In genomic region chr3:50323092-50323600, GRCh38 we compare ENCODE assay signal across 13 cellular contexts. TPM values are rescaled to one million over a fixed set of nuclear protein-coding genes. Genes with fewer than 3 reads are reported as not detected.
DNase-seq lines count a peak whose midpoint lies in the region; ATAC-seq and TF ChIP-seq lines count a peak whose summit lies in the region.
"Had no signal": no experiment of that assay in that cellular context is flagged by ENCODE, and none has a peak within 500 bp of the region (broad histone marks: within the 10 kb centered on the region; RNA-seq: fewer than 3 reads in every experiment).

No MANE protein-coding gene starts in this region.

- intact Hi-C loops in upper lobe of right lung (cut with DNase I) = no loop called here
- intact Hi-C loops in Calu3 (cut with micrococcal nuclease; ENCODE audit: unreplicated experiment) = loop anchor here (10.0 kb wide), 1 partner anchor 48 kb away; the partner anchor contains the start of gene LSMEM2

- CTCF ChIA-PET in Calu3 (lab: Charles Lee) = no interaction called here

- H3K9me3 Mint-ChIP-seq in activated naive CD8-positive, alpha-beta T cell (ENCODE audit: low read depth) = no peaks in the 10 kb centered on the region
- no peaks in the 10 kb centered on the region for H3K9me3 Mint-ChIP-seq in activated naive CD8-positive, alpha-beta T cell treated with anti-CD3 and anti-CD28 coated beads, Interleukin-2, amount 50 U/mL, for 24 hours
- H3K9me3 Mint-ChIP-seq in naive B cell = no peaks in the 10 kb centered on the region
- H3K9me3 Mint-ChIP-seq in Calu3 (ENCODE audit: low read depth, unreplicated experiment) = no peaks in the 10 kb centered on the region

- H3K27ac Mint-ChIP-seq in activated naive CD8-positive, alpha-beta T cell = peak overlapping the region; percentile 80
- H3K27ac Mint-ChIP-seq in activated naive CD8-positive, alpha-beta T cell treated with anti-CD3 and anti-CD28 coated beads, Interleukin-2, amount 50 U/mL, for 24 hours = no peak overlapping the region
- H3K27ac Mint-ChIP-seq in naive B cell = peak overlapping the region in 3 of 6 donors; percentile 57 to 69 (median 66)
- H3K27ac Mint-ChIP-seq in Calu3 (ENCODE audit: unreplicated experiment) = no peak overlapping the region

- H3K36me3 ChIP-seq in duodenal mucosa (ENCODE audit: control insufficient read depth in 1 of 2, insufficient read depth in 2 of 2, low read length in 2 of 2) = peaks cover 10 to 26% of the 10 kb centered on the region in 2 donors
- H3K36me3 ChIP-seq in upper lobe of right lung = peaks cover 26% of the 10 kb centered on the region

- TF ChIP-seq CTCF in upper lobe of right lung (IDR thresholded peaks at IDR 0.05) (no peak), Calu3 (IDR thresholded peaks at IDR 0.05; ENCODE audit: unreplicated experiment) (no peak)

- peak overlapping the region; percentile 43 to 93 for H3K9ac ChIP-seq in duodenal mucosa (ENCODE audit: low read depth in 1 of 2, low read length in 2 of 2)

- no peak overlapping the region for H3K4me3 Mint-ChIP-seq in activated naive CD8-positive, alpha-beta T cell
- H3K4me3 Mint-ChIP-seq in activated naive CD8-positive, alpha-beta T cell treated with anti-CD3 and anti-CD28 coated beads, Interleukin-2, amount 50 U/mL, for 24 hours = no peak overlapping the region
- H3K4me3 Mint-ChIP-seq in naive B cell = peak overlapping the region; percentile 15 to 88 (median 64)
- H3K4me3 Mint-ChIP-seq in Calu3 (ENCODE audit: low read depth, unreplicated experiment) = no peak overlapping the region

- no peaks in the 10 kb centered on the region for H3K9me3 ChIP-seq in duodenal mucosa (ENCODE audit: control insufficient read depth in 1 of 2, low read length in 2 of 2)
- H3K9me3 ChIP-seq in upper lobe of right lung = no peaks in the 10 kb centered on the region
- H3K9me3 ChIP-seq: BE2C had no signal

- no peak for DNase-seq in activated naive CD8-positive, alpha-beta T cell treated with anti-CD3 and anti-CD28 coated beads, Interleukin-2, amount 50 U/mL, for 24 hours
- DNase-seq in naive B cell (no peak), upper lobe of right lung (no peak), Calu3 (no peak), NCI-H1048 (lab: John Stamatoyannopoulos, UW) (no peak), GOT3 (lab: John Stamatoyannopoulos, UW) (no peak)
- DNase-seq: activated T-cell treated with anti-CD3 and anti-CD28 coated beads, Interleukin-2, amount 50 U/mL, for 1 hour; BE2C; RPMI8226; stimulated activated naive CD4-positive, alpha-beta T cell treated with Interleukin-2 at 50 U/mL for 16 hours had no signal

- H3K27me3 Mint-ChIP-seq in activated naive CD8-positive, alpha-beta T cell = no peaks in the 10 kb centered on the region
- H3K27me3 Mint-ChIP-seq in activated naive CD8-positive, alpha-beta T cell treated with anti-CD3 and anti-CD28 coated beads, Interleukin-2, amount 50 U/mL, for 24 hours = no peaks in the 10 kb centered on the region
- no peaks in the 10 kb centered on the region for H3K27me3 Mint-ChIP-seq in naive B cell
- H3K27me3 Mint-ChIP-seq in Calu3 (ENCODE audit: unreplicated experiment) = no peaks in the 10 kb centered on the region

- H3K4me3 ChIP-seq in duodenal mucosa (ENCODE audit: low read depth in 1 of 2, low read length in 2 of 2) = peak overlapping the region in 1 of 2 donors; percentile 83
- H3K4me3 ChIP-seq in upper lobe of right lung = peak overlapping the region; percentile 66

- H3K36me3 Mint-ChIP-seq in activated naive CD8-positive, alpha-beta T cell = no peaks in the 10 kb centered on the region
- peaks cover 2% of the 10 kb centered on the region for H3K36me3 Mint-ChIP-seq in activated naive CD8-positive, alpha-beta T cell treated with anti-CD3 and anti-CD28 coated beads, Interleukin-2, amount 50 U/mL, for 24 hours (ENCODE audit: low read depth)
- H3K36me3 Mint-ChIP-seq in naive B cell = no peaks in the 10 kb centered on the region
- peaks cover 43% of the 10 kb centered on the region for H3K36me3 Mint-ChIP-seq in Calu3 (ENCODE audit: insufficient read depth, unreplicated experiment)

- no TSS peak for BruUV-seq in Calu3 (replicated peaks; lab: Mats Ljungman, UMichigan)

- H3K27ac ChIP-seq in duodenal mucosa (ENCODE audit: low read depth, low read length) (peak overlapping the region; percentile 93), upper lobe of right lung (peak overlapping the region; percentile 98)

- H3K4me1 ChIP-seq in duodenal mucosa (ENCODE audit: control insufficient read depth in 1 of 2, insufficient read depth in 2 of 2, low read length in 2 of 2) = peaks cover 54 to 71% of the 10 kb centered on the region in 2 donors
- peaks cover 60% of the 10 kb centered on the region for H3K4me1 ChIP-seq in upper lobe of right lung

- H3K27me3 ChIP-seq in duodenal mucosa (ENCODE audit: control insufficient read depth in 1 of 2, insufficient read depth in 2 of 2, low read length in 2 of 2) (no peaks in the 10 kb centered on the region), upper lobe of right lung (no peaks in the 10 kb centered on the region)
- H3K27me3 ChIP-seq: BE2C had no signal

- ATAC-seq in activated naive CD8-positive, alpha-beta T cell treated with anti-CD3 and anti-CD28 coated beads, Interleukin-2, amount 50 U/mL, for 24 hours = no peak
- ATAC-seq in naive B cell (ENCODE audit: low read depth in 2 of 2) = no peak
- no peak for ATAC-seq in upper lobe of right lung

- H3K4me1 Mint-ChIP-seq in activated naive CD8-positive, alpha-beta T cell (ENCODE audit: low read depth) = peaks cover 34% of the 10 kb centered on the region
- peaks cover 33% of the 10 kb centered on the region for H3K4me1 Mint-ChIP-seq in activated naive CD8-positive, alpha-beta T cell treated with anti-CD3 and anti-CD28 coated beads, Interleukin-2, amount 50 U/mL, for 24 hours
- H3K4me1 Mint-ChIP-seq in naive B cell (peaks cover 36 to 57% (median 51%) of the 10 kb centered on the region in 3 donors), Calu3 (ENCODE audit: low read depth, unreplicated experiment) (no peaks in the 10 kb centered on the region)

RNA-seq across cellular contexts. Expression of gene HYAL2, which starts 0.6 kb away (rescaled TPM):
- polyA plus RNA-seq in naive B cell (ENCODE audit: low read depth in 6 of 6) = 1 to 10 TPM in 4 of 6 donors, under 1 TPM in 1, not detected in 1; 0.59 to 5.9 (median 3.4) TPM
- total RNA-seq in upper lobe of right lung (303 TPM), Calu3 (2022) (35.7 and 36.9 TPM in 2 replicates)

RNA-seq across cellular contexts. Expression of gene TUSC2, which starts 4.9 kb away (rescaled TPM):
- 10 to 100 TPM; 39.2 to 60.2 (median 46.3) TPM for polyA plus RNA-seq in naive B cell (ENCODE audit: low read depth in 6 of 6)
- total RNA-seq in upper lobe of right lung (29.2 TPM), Calu3 (2022) (29.2 and 31.2 TPM in 2 replicates)

RNA-seq across cellular contexts. Expression of gene RASSF1, which starts 17.5 kb away (rescaled TPM):
- polyA plus RNA-seq in naive B cell (ENCODE audit: low read depth in 6 of 6) = 100 to 1,000 TPM in 2 of 6 donors, 10 to 100 TPM in 4; 71.9 to 147 (median 89.9) TPM
- total RNA-seq in upper lobe of right lung (39.1 TPM), Calu3 (2022) (14.7 and 16.8 TPM in 2 replicates)

RNA-seq across cellular contexts. Expression of gene HYAL1, which starts 19.8 kb away (rescaled TPM):
- under 1 TPM in 3 of 6 donors, not detected in 3; 0.12 to 0.32 (median 0.15) TPM for polyA plus RNA-seq in naive B cell (ENCODE audit: low read depth in 6 of 6)
- total RNA-seq in upper lobe of right lung (78.8 TPM), Calu3 (2022) (1.3 and 1.5 TPM in 2 replicates)
- total RNA-seq: M059J had no signal

RNA-seq across cellular contexts. Expression of gene ZMYND10, which starts 22.4 kb away (rescaled TPM):
- under 1 TPM in 1 of 6 donors, not detected in 5; 0.53 TPM for polyA plus RNA-seq in naive B cell (ENCODE audit: low read depth in 6 of 6)
- total RNA-seq in upper lobe of right lung = 2.8 TPM
- total RNA-seq in Calu3 (2022) = 0.44 and 0.71 TPM in 2 replicates

Comparison
In these comparisons a context has a peak if more than half of its experiments do, and no peak if none do; other contexts are left out.
1. H3K4me3 Mint-ChIP-seq: peak in naive B cell (8 of 8); none in activated naive CD8-positive, alpha-beta T cell (single experiment), activated naive CD8-positive, alpha-beta T cell treated with anti-CD3 and anti-CD28 coated beads, Interleukin-2, amount 50 U/mL, for 24 hours (single experiment) and Calu3 (single experiment).